ENCODE assay signal across 10 cellular contexts in genomic region chr11:60485987-60486386, GRCh38. TPM values are rescaled to one million over a fixed set of nuclear protein-coding genes. Genes with fewer than 3 reads are reported as not detected.
A peak's percentile ranks its signal among the peaks of the same experiment; 100 is the strongest.
DNase-seq lines count a peak whose midpoint lies in the region; ATAC-seq and TF ChIP-seq lines count a peak whose summit lies in the region.
"Had no signal": no experiment of that assay in that cellular context is flagged by ENCODE, and none has a peak within 500 bp of the region (broad histone marks: within the 10 kb centered on the region; RNA-seq: fewer than 3 reads in every experiment).

No MANE protein-coding gene starts in this region.

- no peaks in the 10 kb centered on the region for H3K9me3 Mint-ChIP-seq in activated B cell treated with CpG ODN at 0.5 μM for 24 hours

- no peaks in the 10 kb centered on the region for H3K36me3 ChIP-seq in heart left ventricle
- H3K36me3 ChIP-seq in neural cell (ENCODE audit: insufficient read depth, low read length): no peaks in the 10 kb centered on the region

- WGBS in heart left ventricle, 4 donors: 63 to 73% (median 70%) methylated on average over 5 of the region's 5 CpGs

- no peaks in the 10 kb centered on the region for H3K9me2 ChIP-seq in neural cell (ENCODE audit: insufficient read depth, low read length)

- no peak for TF ChIP-seq EP300 in neural cell (conservative IDR thresholded peaks at IDR 0.05; ENCODE audit: poor library complexity, severe bottlenecking)

- no peak overlapping the region for H3K4me3 ChIP-seq in heart left ventricle
- no peak overlapping the region for H3K4me3 ChIP-seq in neural cell (ENCODE audit: low read length)

- ATAC-seq in left ventricle myocardium superior (peak; percentile 20), heart left ventricle (no peak), activated B cell treated with CpG ODN at 0.5 μM for 24 hours (ENCODE audit: low read depth) (peak; percentile 95)

- H3K27ac ChIP-seq in heart left ventricle (no peak overlapping the region), neural cell (ENCODE audit: low read length) (no peak overlapping the region)
- H3K27ac ChIP-seq: parathyroid adenoma had no signal

- DNase-seq in left ventricle myocardium superior (no peak), heart left ventricle (no peak), HEK293T (ENCODE audit: extremely low spot score) (peak; percentile 39), activated B cell treated with CpG ODN at 0.5 μM for 24 hours (peak; percentile 40), NK-92 (lab: John Stamatoyannopoulos, UW; ENCODE audit: unreplicated experiment) (no peak), hypothalamus (lab: John Stamatoyannopoulos, UW) (no peak)

- H3K9me3 ChIP-seq in heart left ventricle: no peaks in the 10 kb centered on the region
- no peaks in the 10 kb centered on the region for H3K9me3 ChIP-seq in neural cell (ENCODE audit: low read length)

- no peaks in the 10 kb centered on the region for H3K79me2 ChIP-seq in neural cell (replicated peaks; ENCODE audit: insufficient read depth, low read length)
- H3K79me2 ChIP-seq: parathyroid adenoma had no signal

- no peak overlapping the region for H3K9ac ChIP-seq in neural cell (ENCODE audit: low read length)
- H3K9ac ChIP-seq: parathyroid adenoma had no signal

- H3K27me3 Mint-ChIP-seq in activated B cell treated with CpG ODN at 0.5 μM for 24 hours: no peaks in the 10 kb centered on the region

- CTCF ChIA-PET in HEK293T (lab: Yijun Ruan, JAX) (no interaction called here), activated B cell treated with CpG ODN at 0.5 μM for 24 hours (lab: Charles Lee) (interaction anchor here (0.9 to 4.0 kb wide), 13 partner anchors 10 to 218 kb away, joined by 3 to 80 read pairs (median 9); partner anchors contain the start of gene MS4A1)

- H3K27ac Mint-ChIP-seq in activated B cell treated with CpG ODN at 0.5 μM for 24 hours: peak overlapping the region; percentile 63
- H3K27ac Mint-ChIP-seq: activated naive CD8-positive, alpha-beta T cell had no signal

- TF ChIP-seq CTCF in heart left ventricle (IDR thresholded peaks at IDR 0.05) (peak in 2 of 12 donors; percentile 17 to 44), LNCAP (IDR thresholded peaks at IDR 0.05) (peak; percentile 88), activated B cell treated with CpG ODN at 0.5 μM for 24 hours (IDR thresholded peaks at IDR 0.05) (peak; percentile 44), neural cell (IDR thresholded peaks at IDR 0.05; ENCODE audit: poor library complexity, severe bottlenecking) (peak; percentile 48)

- no peaks in the 10 kb centered on the region for H4K20me1 ChIP-seq in neural cell (ENCODE audit: insufficient read depth)

- POLR2A ChIA-PET in HEK293T (lab: Yijun Ruan, JAX) (no interaction called here), activated B cell treated with CpG ODN at 0.5 μM for 24 hours (lab: Charles Lee) (interaction anchor here (0.6 to 4.5 kb wide), 8 partner anchors 9 to 177 kb away, joined by 3 to 101 read pairs (median 8); partner anchors contain the start of gene MS4A1)

- H3K27me3 ChIP-seq in heart left ventricle (peaks cover 0 to 3% (median 0%) of the 10 kb centered on the region in 9 donors), neural cell (ENCODE audit: insufficient read depth, low read depth, low read length) (no peaks in the 10 kb centered on the region)

- peak; percentile 19 for TF ChIP-seq RAD21 in neural cell (conservative IDR thresholded peaks at IDR 0.05)

- H3F3A ChIP-seq in neural cell (ENCODE audit: insufficient read depth, low read length, poor library complexity, severe bottlenecking): no peaks in the 10 kb centered on the region

- H3K4me3 Mint-ChIP-seq in activated B cell treated with CpG ODN at 0.5 μM for 24 hours: peak overlapping the region; percentile 42
- H3K4me3 Mint-ChIP-seq: activated naive CD8-positive, alpha-beta T cell had no signal

- no peak overlapping the region for H2AFZ ChIP-seq in neural cell (ENCODE audit: low read depth, low read length)
- H2AFZ ChIP-seq: parathyroid adenoma had no signal

- H3K36me3 Mint-ChIP-seq in activated B cell treated with CpG ODN at 0.5 μM for 24 hours (ENCODE audit: low read depth): no peaks in the 10 kb centered on the region
- H3K36me3 Mint-ChIP-seq: activated naive CD8-positive, alpha-beta T cell had no signal

- intact Hi-C loops in left ventricle myocardium superior (cut with micrococcal nuclease) (no loop called here), heart left ventricle (cut with DNase I) (loop anchor here in 1 of 10 donors (5.0 kb wide), 1 partner anchor 124 kb away; no protein-coding TSS in a partner anchor), activated B cell treated with CpG ODN at 0.5 μM for 24 hours (cut with micrococcal nuclease) (loop anchor here (1.0 to 10.0 kb wide), 9 partner anchors 9 to 279 kb away; partner anchors contain the start of gene MS4A1)

- peaks cover 55% of the 10 kb centered on the region for H3K4me1 Mint-ChIP-seq in activated B cell treated with CpG ODN at 0.5 μM for 24 hours

- TF ChIP-seq POLR2A in heart left ventricle (IDR thresholded peaks at IDR 0.05): no peak

- peaks cover 0 to 8% (median 0%) of the 10 kb centered on the region in 12 donors for H3K4me1 ChIP-seq in heart left ventricle
- H3K4me1 ChIP-seq: parathyroid adenoma had no signal

- no peak overlapping the region for H3K4me2 ChIP-seq in neural cell (ENCODE audit: low read length)

TF ChIP-seq in HEK293T, 16 proteins besides CTCF, POLR2A, EP300 and RAD21:
- TF ChIP-seq LEF1 (IDR thresholded peaks at IDR 0.05; ENCODE audit: borderline replicate concordance) (no peak), TARDBP (IDR thresholded peaks at IDR 0.05) (no peak), ELF4 (IDR thresholded peaks at IDR 0.05) (no peak), PKNOX1 (IDR thresholded peaks at IDR 0.05) (no peak), SUZ12 (IDR thresholded peaks at IDR 0.05) (no peak), L3MBTL2 (conservative IDR thresholded peaks at IDR 0.05) (no peak), ZNF384 (IDR thresholded peaks at IDR 0.05) (no peak), SP1 (IDR thresholded peaks at IDR 0.05) (no peak), FOXK2 (IDR thresholded peaks at IDR 0.05) (no peak)

TF ChIP-seq in neural cell, 6 proteins besides CTCF, POLR2A, EP300 and RAD21:
- TF ChIP-seq REST (IDR thresholded peaks at IDR 0.05; ENCODE audit: borderline replicate concordance) (no peak), SMC3 (conservative IDR thresholded peaks at IDR 0.05; ENCODE audit: poor library complexity) (peak; percentile 34)

RNA-seq across cellular contexts. Expression of gene MS4A12, which starts 6.6 kb away (rescaled TPM):
- total RNA-seq in left ventricle myocardium superior (not detected), heart left ventricle (not detected), activated B cell treated with CpG ODN at 0.5 μM for 24 hours (not detected in 2 replicates)
- polyA plus RNA-seq in heart left ventricle (not detected), neural cell (not detected in 2 replicates)
- not detected in 2 replicates for polyA minus RNA-seq in neural cell

RNA-seq across cellular contexts. Expression of gene MS4A13, which starts 29.2 kb away (rescaled TPM):
- total RNA-seq in left ventricle myocardium superior (not detected), heart left ventricle (not detected), activated B cell treated with CpG ODN at 0.5 μM for 24 hours (not detected in 2 replicates)
- polyA plus RNA-seq in heart left ventricle (not detected), neural cell (not detected in 2 replicates)
- polyA minus RNA-seq in neural cell: not detected in 2 replicates

RNA-seq across cellular contexts. Expression of gene MS4A1, which starts 30.3 kb away (rescaled TPM):
- not detected for total RNA-seq in left ventricle myocardium superior
- total RNA-seq in heart left ventricle: under 1 TPM in 2 of 9 donors, not detected in 7; 0.45 to 0.86 TPM
- polyA plus RNA-seq in heart left ventricle: under 1 TPM in 1 of 2 donors, not detected in 1; 0.08 TPM
- 1,910 and 2,024 TPM in 2 replicates for total RNA-seq in activated B cell treated with CpG ODN at 0.5 μM for 24 hours
- polyA plus RNA-seq in neural cell: not detected in 2 replicates
- polyA minus RNA-seq in neural cell: not detected in 2 replicates

RNA-seq across cellular contexts. Expression of gene MS4A5, which starts 56.6 kb away (rescaled TPM):
- total RNA-seq in left ventricle myocardium superior: not detected
- total RNA-seq in heart left ventricle: not detected
- not detected for polyA plus RNA-seq in heart left ventricle
- total RNA-seq in activated B cell treated with CpG ODN at 0.5 μM for 24 hours: not detected in 2 replicates
- not detected in 2 replicates for polyA plus RNA-seq in neural cell
- not detected in 2 replicates for polyA minus RNA-seq in neural cell

Comparison
In these comparisons a context has a peak if more than half of its experiments do, and no peak if none do; other contexts are left out.
1. ATAC-seq: peak in left ventricle myocardium superior (single experiment) and activated B cell treated with CpG ODN at 0.5 μM for 24 hours (single experiment); none in heart left ventricle (0 of 4).
2. DNase-seq: peak in HEK293T (single experiment) and activated B cell treated with CpG ODN at 0.5 μM for 24 hours (single experiment); none in left ventricle myocardium superior (single experiment), heart left ventricle (0 of 5), NK-92 (single experiment) and hypothalamus (0 of 51).
3. RNA of gene MS4A1, which starts 30.3 kb away (total RNA-seq): 1,910 to 2,024 TPM in activated B cell treated with CpG ODN at 0.5 μM for 24 hours; not detected in left ventricle myocardium superior (single experiment) and 0.45 to 0.86 TPM in heart left ventricle; every median in the first group is over 1,000 times any median in the second.